Comparison of ENCODE assay signal across 19 cellular contexts in genomic region chr17:17361543-17362511, GRCh38. TPM values are rescaled to one million over a fixed set of nuclear protein-coding genes. Genes with fewer than 3 reads are reported as not detected.
A peak's percentile ranks its signal among the peaks of the same experiment; 100 is the strongest.
DNase-seq lines count a peak whose midpoint lies in the region; ATAC-seq and TF ChIP-seq lines count a peak whose summit lies in the region.
"Had no signal": no experiment of that assay in that cellular context is flagged by ENCODE, and none has a peak within 500 bp of the region (broad histone marks: within the 10 kb centered on the region; RNA-seq: fewer than 3 reads in every experiment).

No MANE protein-coding gene starts in this region.

- POLR2A ChIA-PET in CD8-positive, alpha-beta T cell (lab: Charles Lee): no interaction called here

- H3K9ac ChIP-seq in mesenchymal stem cell (ENCODE audit: low read length): peak overlapping the region; percentile 54
- no peak overlapping the region for H3K9ac ChIP-seq in colonic mucosa (ENCODE audit: low read depth in 2 of 2, low read length in 2 of 2)

- no peak overlapping the region for H3K27ac Mint-ChIP-seq in CD8-positive, alpha-beta T cell
- H3K27ac Mint-ChIP-seq: activated CD8-positive, alpha-beta T cell treated with anti-CD3 and anti-CD28 coated beads for 36 hours; CD4-positive, alpha-beta memory T cell; dendritic cell treated with granulocyte-macrophage colony-stimulating factor and Interleukin-4, amounts not matched to agents 40 ng/mL and 50 ng/mL, for 4 days; nephron had no signal

- H3K4me1 Mint-ChIP-seq in CD8-positive, alpha-beta T cell (ENCODE audit: low read depth): peaks cover 9% of the 10 kb centered on the region

- H3K9me3 ChIP-seq in mesenchymal stem cell (ENCODE audit: control insufficient read depth, low read length) (peaks cover 10% of the 10 kb centered on the region), upper lobe of right lung (peaks cover 4% of the 10 kb centered on the region), colonic mucosa (no peaks in the 10 kb centered on the region)
- H3K9me3 ChIP-seq in CD8-positive, alpha-beta T cell (ENCODE audit: low read length): no peaks in the 10 kb centered on the region

- H3K36me3 Mint-ChIP-seq in CD8-positive, alpha-beta T cell: no peaks in the 10 kb centered on the region
- H3K36me3 Mint-ChIP-seq: CD4-positive, alpha-beta memory T cell had no signal

- H3K4me1 ChIP-seq in mesenchymal stem cell (ENCODE audit: control insufficient read depth, insufficient read depth, low read depth, low read length) (no peaks in the 10 kb centered on the region), upper lobe of right lung (peaks cover 11% of the 10 kb centered on the region), colonic mucosa (no peaks in the 10 kb centered on the region)
- H3K4me1 ChIP-seq in CD8-positive, alpha-beta T cell (ENCODE audit: insufficient read depth, low read length): no peaks in the 10 kb centered on the region

- WGBS in mesenchymal stem cell: 66% methylated on average over 12 of the region's 17 CpGs

- H2BK5ac ChIP-seq in mesenchymal stem cell (ENCODE audit: low read depth, low read length, poor library complexity, severe bottlenecking): no peak overlapping the region

- peaks cover 3% of the 10 kb centered on the region for H3K27me3 Mint-ChIP-seq in CD8-positive, alpha-beta T cell (ENCODE audit: low read depth)
- H3K27me3 Mint-ChIP-seq: activated CD8-positive, alpha-beta T cell treated with anti-CD3 and anti-CD28 coated beads for 36 hours had no signal

- TF ChIP-seq CTCF in fibroblast of mammary gland (conservative IDR thresholded peaks at IDR 0.05; ENCODE audit: control insufficient read depth, insufficient read depth, low read depth, low read length) (no peak), upper lobe of right lung (IDR thresholded peaks at IDR 0.05) (no peak), colonic mucosa (IDR thresholded peaks at IDR 0.05) (no peak)
- no peak for TF ChIP-seq CTCF in CD8-positive, alpha-beta T cell (IDR thresholded peaks at IDR 0.05)

- no peak overlapping the region for H2BK12ac ChIP-seq in mesenchymal stem cell (ENCODE audit: low read length in 2 of 2)

- no peak overlapping the region for H2BK120ac ChIP-seq in mesenchymal stem cell (ENCODE audit: low read depth, low read length)

- no peak overlapping the region for H3K4me3 Mint-ChIP-seq in CD8-positive, alpha-beta T cell
- H3K4me3 Mint-ChIP-seq: activated CD8-positive, alpha-beta T cell treated with anti-CD3 and anti-CD28 coated beads for 36 hours; CD4-positive, alpha-beta memory T cell; dendritic cell treated with granulocyte-macrophage colony-stimulating factor and Interleukin-4, amounts not matched to agents 40 ng/mL and 50 ng/mL, for 4 days; nephron had no signal

- H3K14ac ChIP-seq in mesenchymal stem cell (ENCODE audit: low read length in 2 of 2): no peak overlapping the region

- no peak overlapping the region for H2BK15ac ChIP-seq in mesenchymal stem cell (ENCODE audit: low read depth, poor library complexity, severe bottlenecking)

- peaks cover 14% of the 10 kb centered on the region for H3K9me3 Mint-ChIP-seq in CD8-positive, alpha-beta T cell

- no peak overlapping the region for H2AK5ac ChIP-seq in mesenchymal stem cell (ENCODE audit: low read length, severe bottlenecking)

- peaks cover 0 to 42% of the 10 kb centered on the region in 2 experiments for H3K27me3 ChIP-seq in mesenchymal stem cell (ENCODE audit: control insufficient read depth in 1 of 2, insufficient read depth in 1 of 2, low read length in 2 of 2)
- no peaks in the 10 kb centered on the region for H3K27me3 ChIP-seq in upper lobe of right lung
- H3K27me3 ChIP-seq in colonic mucosa: no peaks in the 10 kb centered on the region
- no peaks in the 10 kb centered on the region for H3K27me3 ChIP-seq in CD8-positive, alpha-beta T cell (ENCODE audit: insufficient read depth, low read length)

- no peak for ATAC-seq in upper lobe of right lung
- ATAC-seq in CD8-positive, alpha-beta T cell: no peak
- ATAC-seq: activated CD8-positive, alpha-beta T cell treated with anti-CD3 and anti-CD28 coated beads for 36 hours had no signal

- H2AFZ ChIP-seq in mesenchymal stem cell (ENCODE audit: low read depth, low read length): no peak overlapping the region

- no peaks in the 10 kb centered on the region for H3K36me3 ChIP-seq in mesenchymal stem cell (ENCODE audit: control insufficient read depth in 1 of 2, insufficient read depth in 2 of 2, low read depth in 1 of 2, low read length in 2 of 2)
- no peaks in the 10 kb centered on the region for H3K36me3 ChIP-seq in upper lobe of right lung
- H3K36me3 ChIP-seq in colonic mucosa: no peaks in the 10 kb centered on the region
- H3K36me3 ChIP-seq in CD8-positive, alpha-beta T cell (ENCODE audit: insufficient read depth, low read length): no peaks in the 10 kb centered on the region

- no peak overlapping the region for H3K23ac ChIP-seq in mesenchymal stem cell (ENCODE audit: low read length in 2 of 2)

- H4K91ac ChIP-seq in mesenchymal stem cell (ENCODE audit: low read length): no peak overlapping the region

- H3K4me3 ChIP-seq in fibroblast of mammary gland (ENCODE audit: control insufficient read depth, low read depth, low read length): no peak overlapping the region
- H3K4me3 ChIP-seq in mesenchymal stem cell (ENCODE audit: insufficient read depth in 1 of 2, low read depth in 1 of 2, low read length in 2 of 2): no peak overlapping the region
- no peak overlapping the region for H3K4me3 ChIP-seq in upper lobe of right lung
- H3K4me3 ChIP-seq in colonic mucosa: no peak overlapping the region
- no peak overlapping the region for H3K4me3 ChIP-seq in CD8-positive, alpha-beta T cell (ENCODE audit: low read depth, low read length)

- no peaks in the 10 kb centered on the region for H3K79me1 ChIP-seq in mesenchymal stem cell (replicated peaks; ENCODE audit: low read length, poor library complexity, severe bottlenecking)

- H3K4ac ChIP-seq in mesenchymal stem cell (ENCODE audit: low read depth in 1 of 2, low read length in 2 of 2): no peak overlapping the region

- intact Hi-C loops in upper lobe of right lung (cut with DNase I): no loop called here
- intact Hi-C loops in colonic mucosa (cut with DNase I): loop anchor here (5.0 kb wide), 1 partner anchor 75 kb away; no protein-coding TSS in a partner anchor
- intact Hi-C loops in CD8-positive, alpha-beta T cell (cut with DNase I, micrococcal nuclease): no loop called here

- DNase-seq in activated effector memory CD4-positive, alpha-beta T cell treated with anti-CD3 and anti-CD28 coated beads, Interleukin-2, amount 50 U/mL, for 16 hours: peak; percentile 33
- no peak for DNase-seq in activated effector memory CD4-positive, alpha-beta T cell treated with Interleukin-2 at 50 U/mL for 16 hours
- DNase-seq in fibroblast of mammary gland (ENCODE audit: low read depth): peak; percentile 87
- DNase-seq in mesenchymal stem cell: no peak
- DNase-seq in upper lobe of right lung: peak; percentile 62
- DNase-seq in colonic mucosa: no peak
- no peak for DNase-seq in CD8-positive, alpha-beta T cell
- DNase-seq in epidermal melanocyte (ENCODE audit: insufficient read length, low spot score): no peak
- DNase-seq: activated CD8-positive, alpha-beta T cell treated with anti-CD3 and anti-CD28 coated beads for 36 hours; amygdala; CD4-positive, alpha-beta memory T cell; mammary epithelial cell; NCI-H1436 treated with DMSO at 0.1 percent for 48 hours; NCI-H345; stimulated activated CD4-positive, alpha-beta T cell treated with anti-CD3 and anti-CD28 coated beads, Interleukin-4, amount 100 ng/mL, for 1 hour; stimulated activated CD8-positive, alpha-beta memory T cell treated with anti-CD3 and anti-CD28 coated beads, Interleukin-4, amount 100 ng/mL, for 48 hours; trophoblast cell had no signal

- no peak overlapping the region for H3K18ac ChIP-seq in mesenchymal stem cell (ENCODE audit: low read depth in 1 of 2, low read length in 2 of 2)

- H3K27ac ChIP-seq in mesenchymal stem cell (ENCODE audit: low read length, poor library complexity, severe bottlenecking) (no peak overlapping the region), upper lobe of right lung (no peak overlapping the region), colonic mucosa (no peak overlapping the region)
- no peak overlapping the region for H3K27ac ChIP-seq in CD8-positive, alpha-beta T cell (ENCODE audit: low read depth, low read length)

- CTCF ChIA-PET in CD8-positive, alpha-beta T cell (lab: Charles Lee): interaction anchor here (0.9 to 1.4 kb wide), 2 partner anchors 78 to 135 kb away, joined by 3 read pairs; no protein-coding TSS in a partner anchor

- H4K8ac ChIP-seq in mesenchymal stem cell (ENCODE audit: low read length): no peak overlapping the region

- H3K4me2 ChIP-seq in mesenchymal stem cell (ENCODE audit: low read length, poor library complexity, severe bottlenecking): no peak overlapping the region

RNA-seq across cellular contexts. Expression of gene NT5M, which starts 58.7 kb away (rescaled TPM):
- polyA plus RNA-seq in mesenchymal stem cell (2013, experiment 1 of 2): 0.48 TPM
- 0.40 TPM for polyA plus RNA-seq in mesenchymal stem cell (2013, experiment 2 of 2)
- total RNA-seq in upper lobe of right lung (1.9 TPM), colonic mucosa (1 to 10 TPM; 1.2 to 1.3 TPM)
- total RNA-seq in CD8-positive, alpha-beta T cell: 1 to 10 TPM; 2.2 to 2.4 TPM

Comparison
In these comparisons a context has a peak if more than half of its experiments do, and no peak if none do; other contexts are left out.
1. DNase-seq: peak in activated effector memory CD4-positive, alpha-beta T cell treated with anti-CD3 and anti-CD28 coated beads, Interleukin-2, amount 50 U/mL, for 16 hours (single experiment), fibroblast of mammary gland (single experiment) and upper lobe of right lung (single experiment); none in activated effector memory CD4-positive, alpha-beta T cell treated with Interleukin-2 at 50 U/mL for 16 hours (single experiment), mesenchymal stem cell (single experiment), colonic mucosa (single experiment), CD8-positive, alpha-beta T cell (0 of 7) and epidermal melanocyte (single experiment).